Comparison of ENCODE assay signal across 37 cellular contexts in the genomic region with DNA sequence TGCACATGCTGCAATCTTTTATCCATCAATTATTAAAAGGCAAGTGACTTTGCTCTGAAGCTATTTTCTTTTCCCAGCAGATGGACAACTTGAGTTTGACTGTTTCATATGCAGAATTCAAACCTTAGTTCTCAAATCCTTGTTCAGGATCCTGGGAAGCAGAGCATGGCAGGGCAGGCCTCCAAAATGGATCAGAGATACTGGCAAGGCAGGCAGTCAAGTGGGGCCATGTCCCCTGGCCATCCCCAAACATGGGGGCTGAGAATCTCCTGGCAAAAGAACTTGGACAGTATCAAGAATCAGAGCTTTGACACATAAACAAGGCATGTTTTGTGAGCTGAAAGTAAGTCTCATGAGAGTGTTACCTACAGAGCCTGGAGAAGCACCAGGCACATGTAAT.
"Had no signal": no experiment of that assay in that cellular context is flagged by ENCODE, and none has a peak within 500 bp of the region (broad histone marks: within the 10 kb centered on the region; RNA-seq: fewer than 3 reads in every experiment).

No MANE protein-coding gene starts in this region.

- H3K9me3 Mint-ChIP-seq: activated CD4-positive, alpha-beta memory T cell treated with anti-CD3 and anti-CD28 coated beads for 36 hours; activated naive CD4-positive, alpha-beta T cell treated with anti-CD3 and anti-CD28 coated beads for 36 hours; activated naive CD4-positive, alpha-beta T cell treated with anti-CD3 and anti-CD28 coated beads, Interleukin-2, amount 50 U/mL, for 24 hours; activated T-helper 1 cell treated with anti-CD3 and anti-CD28 coated beads, Interleukin-12 subunit alpha, Interleukin-12 subunit beta, Interleukin-2, Interleukin-4 antibody, amounts not matched to agents 30 ng/mL and 10 ng/mL and 1 ng/mL, durations not matched to agents 14 hours and 24 hours and 36 hours; activated T-helper 2 cell treated with anti-CD3 and anti-CD28 coated beads, Interferon-gamma antibody, Interleukin-2, Interleukin-4, amounts not matched to agents 10 μg/mL and 5 μg/mL and 100 μg/mL, durations not matched to agents 14 hours and 24 hours and 36 hours; brain; central memory CD8-positive, alpha-beta T cell; T-helper 2 cell treated with Interferon-gamma antibody and Interleukin-4, amounts not matched to agents 5 μg/mL and 100 μg/mL, for 36 hours had no signal

- H3K4me3 ChIP-seq: adrenal gland, ascending aorta, breast epithelium, cardiac muscle cell, coronary artery, dorsolateral prefrontal cortex, esophagus muscularis mucosa, gastrocnemius medialis had no signal

- H3K9me3 ChIP-seq: adrenal gland, ascending aorta, breast epithelium, esophagus muscularis mucosa, gastrocnemius medialis had no signal

- H3K36me3 Mint-ChIP-seq: activated CD4-positive, alpha-beta memory T cell treated with anti-CD3 and anti-CD28 coated beads for 36 hours; activated CD8-positive, alpha-beta memory T cell treated with anti-CD3 and anti-CD28 coated beads, Interleukin-2, amount 10 ng/mL, durations not matched to agents 7 days and 5 days; activated naive CD4-positive, alpha-beta T cell treated with anti-CD3 and anti-CD28 coated beads, Interleukin-2, amount 50 U/mL, for 24 hours; activated naive CD8-positive, alpha-beta T cell treated with anti-CD3 and anti-CD28 coated beads for 36 hours; brain had no signal

- H3K4me1 ChIP-seq: ascending aorta, breast epithelium, foreskin keratinocyte, gastrocnemius medialis had no signal

- H3K27me3 Mint-ChIP-seq: activated CD4-positive, alpha-beta memory T cell treated with anti-CD3 and anti-CD28 coated beads for 36 hours; activated CD4-positive, alpha-beta T cell treated with anti-CD3 and anti-CD28 coated beads for 36 hours; activated CD4-positive, alpha-beta T cell treated with anti-CD3 and anti-CD28 coated beads, Interleukin-2, amount 10 ng/mL, durations not matched to agents 24 days and 14 days; activated naive CD4-positive, alpha-beta T cell treated with anti-CD3 and anti-CD28 coated beads, Interleukin-2, amount 50 U/mL, for 24 hours; activated naive CD8-positive, alpha-beta T cell treated with anti-CD3 and anti-CD28 coated beads for 36 hours; activated naive CD8-positive, alpha-beta T cell treated with anti-CD3 and anti-CD28 coated beads, Interleukin-2, amount 50 U/mL, for 24 hours had no signal

- DNase-seq: activated CD4-positive, alpha-beta memory T cell treated with anti-CD3 and anti-CD28 coated beads for 36 hours; activated CD4-positive, alpha-beta T cell treated with anti-CD3 and anti-CD28 coated beads for 36 hours; activated CD4-positive, alpha-beta T cell treated with anti-CD3 and anti-CD28 coated beads, Interleukin-2, amount 10 ng/mL, durations not matched to agents 24 days and 14 days; activated CD4-positive, CD25-positive, alpha-beta regulatory T cell; activated CD4-positive, CD25-positive, alpha-beta regulatory T cell treated with anti-CD3 and anti-CD28 coated beads, Interleukin-2, amount 50 U/mL, for 72 hours; activated CD8-positive, alpha-beta memory T cell treated with anti-CD3 and anti-CD28 coated beads, Interleukin-2, amount 10 ng/mL, durations not matched to agents 7 days and 5 days; activated CD8-positive, alpha-beta memory T cell treated with anti-CD3 and anti-CD28 coated beads, Interleukin-2, amount 50 U/mL, for 4 hours; activated CD8-positive, alpha-beta T cell treated with anti-CD3 and anti-CD28 coated beads, Interleukin-2, amount 10 ng/mL, durations not matched to agents 7 days and 5 days; activated effector memory CD4-positive, alpha-beta T cell treated with anti-CD3 and anti-CD28 coated beads, Interleukin-2, amount 50 U/mL, for 16 hours; activated naive CD4-positive, alpha-beta T cell treated with anti-CD3 and anti-CD28 coated beads for 36 hours; activated naive CD8-positive, alpha-beta T cell treated with anti-CD3 and anti-CD28 coated beads for 36 hours; activated naive CD8-positive, alpha-beta T cell treated with anti-CD3 and anti-CD28 coated beads, Interleukin-2, amount 50 U/mL, for 24 hours; activated T-cell treated with anti-CD3 and anti-CD28 coated beads, Interleukin-2, amount 50 U/mL, for 1 hour; activated T-cell treated with anti-CD3 and anti-CD28 coated beads, Interleukin-2, amount 50 U/mL, for 48 hours; amygdala; dorsolateral prefrontal cortex; effector memory CD4-positive, alpha-beta T cell; erythroblast; glutamatergic neuron; T-helper 1 cell; T-helper 17 cell; T1000 had no signal

- H3K27ac Mint-ChIP-seq: activated CD4-positive, alpha-beta memory T cell treated with anti-CD3 and anti-CD28 coated beads for 36 hours; activated CD4-positive, alpha-beta T cell treated with anti-CD3 and anti-CD28 coated beads for 36 hours; activated CD4-positive, alpha-beta T cell treated with anti-CD3 and anti-CD28 coated beads, Interleukin-2, amount 10 ng/mL, durations not matched to agents 24 days and 14 days; activated CD8-positive, alpha-beta memory T cell treated with anti-CD3 and anti-CD28 coated beads, Interleukin-2, amount 10 ng/mL, durations not matched to agents 7 days and 5 days; activated CD8-positive, alpha-beta T cell treated with anti-CD3 and anti-CD28 coated beads, Interleukin-2, amount 10 ng/mL, durations not matched to agents 7 days and 5 days; activated naive CD4-positive, alpha-beta T cell treated with anti-CD3 and anti-CD28 coated beads for 36 hours; activated naive CD4-positive, alpha-beta T cell treated with anti-CD3 and anti-CD28 coated beads, Interleukin-2, amount 50 U/mL, for 24 hours; activated naive CD8-positive, alpha-beta T cell treated with anti-CD3 and anti-CD28 coated beads for 36 hours; activated naive CD8-positive, alpha-beta T cell treated with anti-CD3 and anti-CD28 coated beads, Interleukin-2, amount 50 U/mL, for 24 hours; activated T-helper 1 cell treated with anti-CD3 and anti-CD28 coated beads, Interleukin-12 subunit alpha, Interleukin-12 subunit beta, Interleukin-2, Interleukin-4 antibody, amounts not matched to agents 30 ng/mL and 10 ng/mL and 1 ng/mL, durations not matched to agents 14 hours and 24 hours and 36 hours; activated T-helper 2 cell treated with anti-CD3 and anti-CD28 coated beads, Interferon-gamma antibody, Interleukin-2, Interleukin-4, amounts not matched to agents 10 μg/mL and 5 μg/mL and 100 μg/mL, durations not matched to agents 14 hours and 24 hours and 36 hours; brain; dendritic cell treated with granulocyte-macrophage colony-stimulating factor and Interleukin-4, amounts not matched to agents 40 ng/mL and 50 ng/mL, for 4 days; T-helper 17 cell; T-helper 2 cell treated with Interferon-gamma antibody and Interleukin-4, amounts not matched to agents 5 μg/mL and 100 μg/mL, for 36 hours had no signal

- H3K4me1 Mint-ChIP-seq: activated CD4-positive, alpha-beta T cell treated with anti-CD3 and anti-CD28 coated beads for 36 hours; activated CD4-positive, alpha-beta T cell treated with anti-CD3 and anti-CD28 coated beads, Interleukin-2, amount 10 ng/mL, durations not matched to agents 24 days and 14 days; activated CD8-positive, alpha-beta memory T cell treated with anti-CD3 and anti-CD28 coated beads, Interleukin-2, amount 10 ng/mL, durations not matched to agents 7 days and 5 days; activated naive CD4-positive, alpha-beta T cell treated with anti-CD3 and anti-CD28 coated beads, Interleukin-2, amount 50 U/mL, for 24 hours; activated naive CD8-positive, alpha-beta T cell treated with anti-CD3 and anti-CD28 coated beads for 36 hours; activated naive CD8-positive, alpha-beta T cell treated with anti-CD3 and anti-CD28 coated beads, Interleukin-2, amount 50 U/mL, for 24 hours; central memory CD8-positive, alpha-beta T cell had no signal

- H3K36me3 ChIP-seq: adrenal gland, ascending aorta, breast epithelium, cardiac muscle cell, esophagus muscularis mucosa, gastrocnemius medialis had no signal

- ATAC-seq: activated CD4-positive, alpha-beta T cell treated with anti-CD3 and anti-CD28 coated beads for 36 hours; activated CD8-positive, alpha-beta memory T cell treated with anti-CD3 and anti-CD28 coated beads, Interleukin-2, amount 10 ng/mL, durations not matched to agents 7 days and 5 days; activated CD8-positive, alpha-beta T cell treated with anti-CD3 and anti-CD28 coated beads, Interleukin-2, amount 10 ng/mL, durations not matched to agents 7 days and 5 days; activated naive CD8-positive, alpha-beta T cell treated with anti-CD3 and anti-CD28 coated beads, Interleukin-2, amount 50 U/mL, for 24 hours; T-helper 17 cell had no signal

- H3K4me3 Mint-ChIP-seq: activated CD4-positive, alpha-beta memory T cell treated with anti-CD3 and anti-CD28 coated beads for 36 hours; activated CD4-positive, alpha-beta T cell treated with anti-CD3 and anti-CD28 coated beads for 36 hours; activated CD4-positive, alpha-beta T cell treated with anti-CD3 and anti-CD28 coated beads, Interleukin-2, amount 10 ng/mL, durations not matched to agents 24 days and 14 days; activated CD8-positive, alpha-beta memory T cell treated with anti-CD3 and anti-CD28 coated beads, Interleukin-2, amount 10 ng/mL, durations not matched to agents 7 days and 5 days; activated CD8-positive, alpha-beta T cell treated with anti-CD3 and anti-CD28 coated beads, Interleukin-2, amount 10 ng/mL, durations not matched to agents 7 days and 5 days; activated naive CD4-positive, alpha-beta T cell treated with anti-CD3 and anti-CD28 coated beads for 36 hours; activated naive CD4-positive, alpha-beta T cell treated with anti-CD3 and anti-CD28 coated beads, Interleukin-2, amount 50 U/mL, for 24 hours; activated naive CD8-positive, alpha-beta T cell treated with anti-CD3 and anti-CD28 coated beads for 36 hours; activated naive CD8-positive, alpha-beta T cell treated with anti-CD3 and anti-CD28 coated beads, Interleukin-2, amount 50 U/mL, for 24 hours; activated T-helper 1 cell treated with anti-CD3 and anti-CD28 coated beads, Interleukin-12 subunit alpha, Interleukin-12 subunit beta, Interleukin-2, Interleukin-4 antibody, amounts not matched to agents 30 ng/mL and 10 ng/mL and 1 ng/mL, durations not matched to agents 14 hours and 24 hours and 36 hours; brain; central memory CD8-positive, alpha-beta T cell; dendritic cell treated with granulocyte-macrophage colony-stimulating factor and Interleukin-4, amounts not matched to agents 40 ng/mL and 50 ng/mL, for 4 days; T-helper 17 cell; T-helper 2 cell treated with Interferon-gamma antibody and Interleukin-4, amounts not matched to agents 5 μg/mL and 100 μg/mL, for 36 hours had no signal

- H3K27ac ChIP-seq: adrenal gland, ascending aorta, breast epithelium, cardiac muscle cell, coronary artery, dorsolateral prefrontal cortex, esophagus muscularis mucosa, foreskin keratinocyte, gastrocnemius medialis had no signal

- H3K27me3 ChIP-seq: adrenal gland, ascending aorta, breast epithelium, cardiac muscle cell, dorsolateral prefrontal cortex, esophagus muscularis mucosa, gastrocnemius medialis had no signal
